ENCODE assay signal across 13 cellular contexts in genomic region chr5:112907166-112907611, GRCh38. TPM values are rescaled to one million over a fixed set of nuclear protein-coding genes. Genes with fewer than 3 reads are reported as not detected.
DNase-seq lines count a peak whose midpoint lies in the region; ATAC-seq lines count a peak whose summit lies in the region.
"Had no signal": no experiment of that assay in that cellular context is flagged by ENCODE, and none has a peak within 500 bp of the region (broad histone marks: within the 10 kb centered on the region; RNA-seq: fewer than 3 reads in every experiment).

No MANE protein-coding gene starts in this region.

- H3K9me3 Mint-ChIP-seq in activated naive CD8-positive, alpha-beta T cell (ENCODE audit: low read depth) = no peaks in the 10 kb centered on the region
- H3K9me3 Mint-ChIP-seq in activated naive CD8-positive, alpha-beta T cell treated with anti-CD3 and anti-CD28 coated beads for 36 hours = no peaks in the 10 kb centered on the region
- H3K9me3 Mint-ChIP-seq in stimulated activated effector memory CD8-positive, alpha-beta T cell treated with anti-CD3 and anti-CD28 coated beads, Interleukin-12 subunit alpha, Interleukin-12 subunit beta, amount 100 ng/mL, for 72 hours = no peaks in the 10 kb centered on the region
- H3K9me3 Mint-ChIP-seq: endodermal cell had no signal

- H3K36me3 Mint-ChIP-seq in activated naive CD8-positive, alpha-beta T cell = peaks cover 11% of the 10 kb centered on the region
- H3K36me3 Mint-ChIP-seq in activated naive CD8-positive, alpha-beta T cell treated with anti-CD3 and anti-CD28 coated beads for 36 hours = peaks cover 20% of the 10 kb centered on the region
- H3K36me3 Mint-ChIP-seq in stimulated activated effector memory CD8-positive, alpha-beta T cell treated with anti-CD3 and anti-CD28 coated beads, Interleukin-12 subunit alpha, Interleukin-12 subunit beta, amount 100 ng/mL, for 72 hours = peaks cover 65% of the 10 kb centered on the region

- peak; percentile 44 to 59 for ATAC-seq in left cardiac atrium
- peak; percentile 48 for ATAC-seq in stimulated activated effector memory CD8-positive, alpha-beta T cell treated with anti-CD3 and anti-CD28 coated beads, Interleukin-12 subunit alpha, Interleukin-12 subunit beta, amount 100 ng/mL, for 72 hours
- no peak for ATAC-seq in GM18867 (IDR thresholded peaks at IDR 0.05; ENCODE audit: unreplicated experiment)
- ATAC-seq in GM18511 (IDR thresholded peaks at IDR 0.05; ENCODE audit: unreplicated experiment) = no peak

- intact Hi-C loops in left cardiac atrium (cut with DNase I) = no loop called here

- peaks cover 28% of the 10 kb centered on the region for H3K4me1 Mint-ChIP-seq in activated naive CD8-positive, alpha-beta T cell (ENCODE audit: low read depth)
- peaks cover 19% of the 10 kb centered on the region for H3K4me1 Mint-ChIP-seq in activated naive CD8-positive, alpha-beta T cell treated with anti-CD3 and anti-CD28 coated beads for 36 hours
- H3K4me1 Mint-ChIP-seq in stimulated activated effector memory CD8-positive, alpha-beta T cell treated with anti-CD3 and anti-CD28 coated beads, Interleukin-12 subunit alpha, Interleukin-12 subunit beta, amount 100 ng/mL, for 72 hours = peaks cover 37% of the 10 kb centered on the region

- DNase-seq in activated naive CD8-positive, alpha-beta T cell treated with anti-CD3 and anti-CD28 coated beads for 36 hours = no peak
- peak; percentile 79 for DNase-seq in NCI-H1694 treated with DMSO at 0.1 percent for 48 hours (lab: John Stamatoyannopoulos, UW)
- DNase-seq in left cardiac atrium = no peak
- DNase-seq in stimulated activated effector memory CD8-positive, alpha-beta T cell treated with anti-CD3 and anti-CD28 coated beads, Interleukin-12 subunit alpha, Interleukin-12 subunit beta, amount 100 ng/mL, for 72 hours (ENCODE audit: low spot score in 2 of 2) = no peak
- DNase-seq in GDM1 (lab: John Stamatoyannopoulos, UW) = no peak
- DNase-seq: activated CD8-positive, alpha-beta memory T cell treated with anti-CD3 and anti-CD28 coated beads, Interleukin-2, amount 50 U/mL, for 48 hours; endodermal cell; GOT3; sigmoid colon; upper lobe of left lung had no signal

- H3K27ac Mint-ChIP-seq in activated naive CD8-positive, alpha-beta T cell = peak overlapping the region; percentile 19
- no peak overlapping the region for H3K27ac Mint-ChIP-seq in activated naive CD8-positive, alpha-beta T cell treated with anti-CD3 and anti-CD28 coated beads for 36 hours
- peak overlapping the region; percentile 85 for H3K27ac Mint-ChIP-seq in stimulated activated effector memory CD8-positive, alpha-beta T cell treated with anti-CD3 and anti-CD28 coated beads, Interleukin-12 subunit alpha, Interleukin-12 subunit beta, amount 100 ng/mL, for 72 hours
- H3K27ac Mint-ChIP-seq: endodermal cell had no signal

- no peaks in the 10 kb centered on the region for H3K27me3 Mint-ChIP-seq in activated naive CD8-positive, alpha-beta T cell
- H3K27me3 Mint-ChIP-seq in activated naive CD8-positive, alpha-beta T cell treated with anti-CD3 and anti-CD28 coated beads for 36 hours = no peaks in the 10 kb centered on the region

- no peak overlapping the region for H3K4me3 Mint-ChIP-seq in activated naive CD8-positive, alpha-beta T cell
- no peak overlapping the region for H3K4me3 Mint-ChIP-seq in activated naive CD8-positive, alpha-beta T cell treated with anti-CD3 and anti-CD28 coated beads for 36 hours
- H3K4me3 Mint-ChIP-seq in stimulated activated effector memory CD8-positive, alpha-beta T cell treated with anti-CD3 and anti-CD28 coated beads, Interleukin-12 subunit alpha, Interleukin-12 subunit beta, amount 100 ng/mL, for 72 hours = no peak overlapping the region
- H3K4me3 Mint-ChIP-seq: endodermal cell had no signal

RNA-seq across cellular contexts. Expression of gene REEP5, which starts 14.8 kb away (rescaled TPM):
- 10 to 100 TPM; 40.0 to 45.3 TPM for total RNA-seq in activated naive CD8-positive, alpha-beta T cell treated with anti-CD3 and anti-CD28 coated beads for 36 hours
- 100 to 1,000 TPM; 105 to 135 TPM for total RNA-seq in left cardiac atrium

RNA-seq across cellular contexts. Expression of gene SRP19, which starts 46.1 kb away (rescaled TPM):
- 10 to 100 TPM; 66.5 to 67.3 TPM for total RNA-seq in activated naive CD8-positive, alpha-beta T cell treated with anti-CD3 and anti-CD28 coated beads for 36 hours
- total RNA-seq in left cardiac atrium = 10 to 100 TPM; 28.5 to 39.6 TPM

Comparison
In these comparisons a context has a peak if more than half of its experiments do, and no peak if none do; other contexts are left out.
1. ATAC-seq: peak in left cardiac atrium (2 of 2) and stimulated activated effector memory CD8-positive, alpha-beta T cell treated with anti-CD3 and anti-CD28 coated beads, Interleukin-12 subunit alpha, Interleukin-12 subunit beta, amount 100 ng/mL, for 72 hours (single experiment); none in GM18867 (single experiment) and GM18511 (single experiment).